Comparison of ENCODE assay signal across 1 cellular context in genomic region chr1:223707270-223708000, GRCh38.
TF ChIP-seq lines count a peak whose summit lies in the region.

No MANE protein-coding gene starts in this region.

TF ChIP-seq in K562, 482 proteins besides CTCF, POLR2A, EP300 and RAD21 (continued from another document and continues in another):
- no peak for TF ChIP-seq MITF (IDR thresholded peaks at IDR 0.05)
- TF ChIP-seq MEIS2 (IDR thresholded peaks at IDR 0.05; ENCODE audit: partially characterized antibody), result no peak
- no peak for TF ChIP-seq CREB1 (IDR thresholded peaks at IDR 0.05)
- no peak; the same call in 1 of the 2 replicates for TF ChIP-seq CREB1 (CRISPR knock-in tag; IDR thresholded peaks at IDR 0.05)
- TF ChIP-seq THAP7 (CRISPR knock-in tag; IDR thresholded peaks at IDR 0.05), result no peak
- peak; percentile 70 for TF ChIP-seq NEUROD1 (IDR thresholded peaks at IDR 0.05; ENCODE audit: borderline replicate concordance, low read depth, low read length, partially characterized antibody)
- TF ChIP-seq GATAD2B (IDR thresholded peaks at IDR 0.05; ENCODE audit: borderline replicate concordance), result no peak; the same call in 1 of the 2 replicates
- TF ChIP-seq REST (CRISPR knock-in tag; IDR thresholded peaks at IDR 0.05; ENCODE audit: low read depth), result no peak
- TF ChIP-seq ARNT (IDR thresholded peaks at IDR 0.05), result peak; percentile 71 to 93; a peak in 3 of 4 replicates
- no peak for TF ChIP-seq KDM5B (IDR thresholded peaks at IDR 0.05; ENCODE audit: insufficient replicate concordance, low read depth, low read length)
- no peak for TF ChIP-seq TAF15 (IDR thresholded peaks at IDR 0.05; ENCODE audit: low read depth, low read length)
- TF ChIP-seq ZNF121 (CRISPR knock-in tag; conservative IDR thresholded peaks at IDR 0.05), result no peak
- peak; percentile 8; the same call in 1 of the 2 replicates for TF ChIP-seq SIN3B (IDR thresholded peaks at IDR 0.05; ENCODE audit: low read depth)
- no peak for TF ChIP-seq RAD51 (IDR thresholded peaks at IDR 0.05; ENCODE audit: borderline replicate concordance, low read depth)
- TF ChIP-seq HNRNPK (IDR thresholded peaks at IDR 0.05; ENCODE audit: low read depth, low read length, poor library complexity, severe bottlenecking), result no peak
- no peak for TF ChIP-seq ARID4B (CRISPR knock-in tag; IDR thresholded peaks at IDR 0.05)
- TF ChIP-seq SETDB1 (IDR thresholded peaks at IDR 0.05; ENCODE audit: low read length), result no peak
- TF ChIP-seq FIP1L1 (IDR thresholded peaks at IDR 0.05; ENCODE audit: low read depth, low read length, poor library complexity, severe bottlenecking), result no peak
- TF ChIP-seq FOXA1 (IDR thresholded peaks at IDR 0.05; ENCODE audit: borderline replicate concordance), result no peak
- TF ChIP-seq ZNF174 (CRISPR knock-in tag; IDR thresholded peaks at IDR 0.05), result no peak
- TF ChIP-seq YY1 (IDR thresholded peaks at IDR 0.05; ENCODE audit: borderline replicate concordance in 1 of 3, control insufficient read depth in 1 of 3, extremely low read depth in 1 of 3, insufficient read depth in 3 of 3, insufficient read length in 1 of 3, insufficient replicate concordance in 2 of 3, low read depth in 1 of 3, low read length in 2 of 3), result no peak
- TF ChIP-seq ZNF280B (CRISPR knock-in tag; IDR thresholded peaks at IDR 0.05), result no peak
- 0 out of 2 replicates have a peak, but pooled peaks have one; percentile 29 for TF ChIP-seq MYNN (IDR thresholded peaks at IDR 0.05)
- no peak for TF ChIP-seq MYNN (CRISPR knock-in tag; IDR thresholded peaks at IDR 0.05)
- TF ChIP-seq ZNF41 (CRISPR knock-in tag; conservative IDR thresholded peaks at IDR 0.05), result no peak
- peak; percentile 89; the same call in 1 of the 2 replicates for TF ChIP-seq PHF21A (IDR thresholded peaks at IDR 0.05; ENCODE audit: borderline replicate concordance, low read depth)
- TF ChIP-seq PHF8 (IDR thresholded peaks at IDR 0.05; ENCODE audit: borderline replicate concordance, low read length), result no peak; the same call in 1 of the 2 replicates
- TF ChIP-seq RNF219 (CRISPR knock-in tag; IDR thresholded peaks at IDR 0.05), result no peak
- no peak for TF ChIP-seq ZNF165 (CRISPR knock-in tag; IDR thresholded peaks at IDR 0.05; ENCODE audit: borderline replicate concordance)
- no peak for TF ChIP-seq ZKSCAN3 (CRISPR knock-in tag; IDR thresholded peaks at IDR 0.05)
- TF ChIP-seq NCOA1 (IDR thresholded peaks at IDR 0.05; ENCODE audit: low read depth), result peak; percentile 27; the same call in 1 of the 2 replicates
- TF ChIP-seq PML (IDR thresholded peaks at IDR 0.05; ENCODE audit: low read length), result peak; percentile 30; the same call in 1 of the 2 replicates
- peak; percentile 56; the same call in 1 of the 2 replicates for TF ChIP-seq ELF4 (CRISPR knock-in tag; IDR thresholded peaks at IDR 0.05)
- no peak for TF ChIP-seq MYC (IDR thresholded peaks at IDR 0.05; ENCODE audit: low read depth, low read length)
- TF ChIP-seq MYC (CRISPR knock-in tag; IDR thresholded peaks at IDR 0.05; ENCODE audit: borderline replicate concordance, low read depth), result no peak
- TF ChIP-seq SIN3A (IDR thresholded peaks at IDR 0.05; ENCODE audit: borderline replicate concordance in 2 of 2, control insufficient read depth in 1 of 2, low read depth in 2 of 2, low read length in 2 of 2), result no peak
- TF ChIP-seq HLTF (IDR thresholded peaks at IDR 0.05), result no peak
- TF ChIP-seq SMARCC2 (IDR thresholded peaks at IDR 0.05; ENCODE audit: low read depth), result peak; percentile 95
- TF ChIP-seq ETV6 (IDR thresholded peaks at IDR 0.05; ENCODE audit: borderline replicate concordance in 1 of 2, low read depth in 2 of 2, low read length in 1 of 2), result no peak; a peak in 1 of 4 replicates
- no peak for TF ChIP-seq ETV6 (CRISPR knock-in tag; IDR thresholded peaks at IDR 0.05; ENCODE audit: borderline replicate concordance)
- TF ChIP-seq CGGBP1 (CRISPR knock-in tag; IDR thresholded peaks at IDR 0.05), result no peak
- no peak for TF ChIP-seq TAF7 (tag; IDR thresholded peaks at IDR 0.05)
- no peak for TF ChIP-seq FUS (optimal IDR thresholded peaks at IDR 0.05; ENCODE audit: low read depth, low read length)
- TF ChIP-seq ZFP36 (IDR thresholded peaks at IDR 0.05; ENCODE audit: low read depth, low read length, partially characterized antibody), result no peak
- TF ChIP-seq HNRNPUL1 (IDR thresholded peaks at IDR 0.05; ENCODE audit: low read length), result no peak
- TF ChIP-seq MTA1 (IDR thresholded peaks at IDR 0.05; ENCODE audit: borderline replicate concordance), result peak; percentile 93
- TF ChIP-seq CTCFL (IDR thresholded peaks at IDR 0.05; ENCODE audit: borderline replicate concordance, insufficient read depth, low read depth, low read length, poor library complexity, severe bottlenecking), result no peak
- TF ChIP-seq ELF2 (CRISPR knock-in tag; IDR thresholded peaks at IDR 0.05), result no peak
- TF ChIP-seq PYGO2 (tag; IDR thresholded peaks at IDR 0.05), result no peak
- peak; percentile 39; the same call in 1 of the 2 replicates for TF ChIP-seq BCOR (IDR thresholded peaks at IDR 0.05)
